Comparison of ENCODE assay signal across 9 cellular contexts in the genomic region with DNA sequence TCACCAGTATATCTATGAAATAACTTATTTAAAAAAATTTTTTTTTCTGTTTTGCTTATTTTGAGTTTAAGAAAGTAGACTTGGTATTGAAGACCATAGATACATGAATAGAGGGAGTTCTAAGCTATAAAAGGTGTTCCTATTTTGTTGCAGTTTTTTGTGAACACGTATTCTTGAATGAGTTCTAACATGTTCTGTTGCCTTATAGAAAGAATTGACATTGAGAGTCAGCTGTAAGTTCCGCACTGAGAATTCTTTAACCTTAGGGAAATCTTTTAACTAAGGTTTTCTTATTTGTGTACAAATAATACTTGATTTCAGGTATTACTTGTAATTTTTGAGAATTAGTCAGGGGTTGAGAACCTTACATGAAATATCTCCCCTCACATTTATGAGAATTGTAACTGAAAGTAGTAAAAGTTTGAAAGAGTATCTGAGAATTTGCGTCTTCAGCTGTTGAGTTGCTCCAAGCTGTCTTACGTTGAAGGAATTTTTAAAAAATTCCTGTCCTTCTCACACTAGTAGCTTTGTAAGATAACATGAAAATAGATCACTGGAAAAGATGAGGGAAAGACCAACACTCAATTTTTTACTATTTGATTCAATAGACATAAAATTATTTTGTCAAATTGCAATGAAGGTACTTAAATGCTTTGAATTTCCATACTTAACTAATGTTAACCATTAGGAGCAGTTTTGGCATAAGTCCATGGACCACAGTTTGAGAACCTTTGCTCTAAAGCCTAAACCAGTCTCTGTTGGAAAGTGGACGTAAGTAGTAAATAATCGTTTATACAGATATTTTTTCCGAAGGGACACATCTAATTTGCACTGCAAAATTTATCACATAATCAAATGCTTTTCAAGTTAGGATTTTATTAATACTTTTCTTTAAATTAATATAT. TPM values are rescaled to one million over a fixed set of nuclear protein-coding genes. Genes with fewer than 3 reads are reported as not detected.
DNase-seq lines count a peak whose midpoint lies in the region; ATAC-seq and TF ChIP-seq lines count a peak whose summit lies in the region.
"Had no signal": no experiment of that assay in that cellular context is flagged by ENCODE, and none has a peak within 500 bp of the region (broad histone marks: within the 10 kb centered on the region; RNA-seq: fewer than 3 reads in every experiment).

No MANE protein-coding gene starts in this region.

- H3K9ac ChIP-seq in DND-41 (ENCODE audit: low read depth, low read length), result peak overlapping the region; percentile 91

- no peaks in the 10 kb centered on the region for H3K9me3 Mint-ChIP-seq in central memory CD8-positive, alpha-beta T cell
- H3K9me3 Mint-ChIP-seq in nephron, result no peaks in the 10 kb centered on the region

- no peaks in the 10 kb centered on the region for H3K9me3 ChIP-seq in DND-41 (ENCODE audit: insufficient read depth, low read length, severe bottlenecking)
- no peaks in the 10 kb centered on the region for H3K9me3 ChIP-seq in MG63
- H3K9me3 ChIP-seq in tibial nerve, result no peaks in the 10 kb centered on the region

- peak overlapping the region; percentile 100 for H3K4me3 Mint-ChIP-seq in central memory CD8-positive, alpha-beta T cell
- H3K4me3 Mint-ChIP-seq in nephron, result peak overlapping the region; percentile 94 to 99 (median 94)

- TF ChIP-seq POLR2A in tibial nerve (IDR thresholded peaks at IDR 0.05), result no peak

- ATAC-seq in DND-41 (ENCODE audit: insufficient read depth, low read depth) (no peak), HG02571 (IDR thresholded peaks at IDR 0.05; ENCODE audit: unreplicated experiment) (no peak), GM21528 (IDR thresholded peaks at IDR 0.05; ENCODE audit: low FRiP score, unreplicated experiment) (no peak)
- no peak for ATAC-seq in central memory CD8-positive, alpha-beta T cell (replicated peaks; ENCODE audit: extremely low read depth, poor library complexity, severe bottlenecking)
- ATAC-seq: esophagus mucosa had no signal

- no peak overlapping the region for H2AFZ ChIP-seq in DND-41 (ENCODE audit: low read depth, low read length)

- peaks cover 43% of the 10 kb centered on the region for H3K4me1 Mint-ChIP-seq in central memory CD8-positive, alpha-beta T cell
- peaks cover 28% of the 10 kb centered on the region for H3K4me1 Mint-ChIP-seq in nephron

- H3K4me1 ChIP-seq in DND-41 (ENCODE audit: insufficient read depth, low read length), result peaks cover 61% of the 10 kb centered on the region
- H3K4me1 ChIP-seq in tibial nerve, result peaks cover 0 to 71% (median 25%) of the 10 kb centered on the region in 4 donors

- peaks cover 33% of the 10 kb centered on the region; the same call in 1 of the 2 replicates for H4K20me1 ChIP-seq in DND-41 (ENCODE audit: insufficient read depth, low read length)

- peaks cover 97% of the 10 kb centered on the region for H3K79me2 ChIP-seq in DND-41 (ENCODE audit: insufficient read depth, low read length)

- TF ChIP-seq EP300 in tibial nerve (IDR thresholded peaks at IDR 0.05), result no peak

- 50% methylated on average over 7 of the region's 7 CpGs for WGBS in tibial nerve, 2 donors

- H3K4me3 ChIP-seq in DND-41 (ENCODE audit: low read depth in 1 of 2, low read length in 2 of 2) (peak overlapping the region; percentile 8 to 66; a peak in 2 of 4 replicates), MG63 (peak overlapping the region; percentile 99), tibial nerve (peak overlapping the region in 1 of 4 donors; percentile 80)

- no peaks in the 10 kb centered on the region for H3K27me3 Mint-ChIP-seq in central memory CD8-positive, alpha-beta T cell
- no peaks in the 10 kb centered on the region for H3K27me3 Mint-ChIP-seq in nephron (ENCODE audit: low read depth)

- peak overlapping the region; percentile 39 for H3K27ac Mint-ChIP-seq in central memory CD8-positive, alpha-beta T cell (ENCODE audit: low read depth)
- peak overlapping the region; percentile 48 to 55 (median 54) for H3K27ac Mint-ChIP-seq in nephron

- H3K27ac ChIP-seq in DND-41 (ENCODE audit: low read length), result no peak overlapping the region; the same call in 1 of the 2 replicates
- no peak overlapping the region for H3K27ac ChIP-seq in tibial nerve

- H3K4me2 ChIP-seq in DND-41 (ENCODE audit: insufficient read depth, low read length), result peak overlapping the region; percentile 65

- TF ChIP-seq CTCF in DND-41 (IDR thresholded peaks at IDR 0.05; ENCODE audit: borderline replicate concordance, extremely low read depth, low read length, poor library complexity, severe bottlenecking) (no peak), nephron (IDR thresholded peaks at IDR 0.05; ENCODE audit: unreplicated experiment in 3 of 3) (no peak), tibial nerve (IDR thresholded peaks at IDR 0.05) (no peak)

- peaks cover 31% of the 10 kb centered on the region for H3K36me3 Mint-ChIP-seq in central memory CD8-positive, alpha-beta T cell (ENCODE audit: insufficient read depth)
- peaks cover 9% of the 10 kb centered on the region for H3K36me3 Mint-ChIP-seq in nephron (ENCODE audit: low read depth)

- H3K27me3 ChIP-seq in DND-41 (ENCODE audit: insufficient read depth, low read length, poor library complexity), result no peaks in the 10 kb centered on the region
- no peaks in the 10 kb centered on the region for H3K27me3 ChIP-seq in MG63
- no peaks in the 10 kb centered on the region for H3K27me3 ChIP-seq in tibial nerve

- peaks cover 38% of the 10 kb centered on the region for H3K36me3 ChIP-seq in DND-41 (ENCODE audit: insufficient read depth, low read length)
- H3K36me3 ChIP-seq in MG63, result peaks cover 54% of the 10 kb centered on the region
- peaks cover 0 to 6% (median 0%) of the 10 kb centered on the region in 3 donors for H3K36me3 ChIP-seq in tibial nerve

- DNase-seq in DND-41 (no peak), MG63 (no peak), iPS-NIHi7 (ENCODE audit: extremely low spot score) (no peak), tibial nerve (ENCODE audit: low spot score in 2 of 2) (no peak)
- DNase-seq in central memory CD8-positive, alpha-beta T cell (ENCODE audit: low spot score in 2 of 2), result no peak

RNA-seq across cellular contexts. Expression of a gene that starts 3.8 kb away (rescaled TPM):
- 50.0 and 79.3 TPM in 2 replicates for total RNA-seq in MG63 (2014; rRNA removed; shearing (Covaris generic); ENCODE audit: low replicate concordance)
- total RNA-seq in tibial nerve, result 10 to 100 TPM; 21.0 to 31.6 (median 26.2) TPM
